Comparison of ENCODE assay signal across 1 cellular context in genomic region chr21:46551636-46552241, GRCh38.
TF ChIP-seq lines count a peak whose summit lies in the region.

No MANE protein-coding gene starts in this region.

TF ChIP-seq in WTC11, 78 proteins besides CTCF, POLR2A, EP300 and RAD21 (continued from another document):
- TF ChIP-seq ZBTB43 (CRISPR knock-in tag; IDR thresholded peaks at IDR 0.05) (no peak), ZNF671 (CRISPR knock-in tag; IDR thresholded peaks at IDR 0.05) (no peak), CREB1 (CRISPR knock-in tag; IDR thresholded peaks at IDR 0.05) (no peak), ZNF396 (CRISPR knock-in tag; IDR thresholded peaks at IDR 0.05; ENCODE audit: borderline replicate concordance) (no peak), NR3C1 (CRISPR knock-in tag; conservative IDR thresholded peaks at IDR 0.05; ENCODE audit: low read depth) (no peak), GRHL2 (CRISPR knock-in tag; IDR thresholded peaks at IDR 0.05; ENCODE audit: insufficient replicate concordance, severe bottlenecking) (no peak), KAT7 (CRISPR knock-in tag; IDR thresholded peaks at IDR 0.05; ENCODE audit: borderline replicate concordance) (no peak)
